8 cellular contexts compared by ENCODE assay signal in the genomic region with DNA sequence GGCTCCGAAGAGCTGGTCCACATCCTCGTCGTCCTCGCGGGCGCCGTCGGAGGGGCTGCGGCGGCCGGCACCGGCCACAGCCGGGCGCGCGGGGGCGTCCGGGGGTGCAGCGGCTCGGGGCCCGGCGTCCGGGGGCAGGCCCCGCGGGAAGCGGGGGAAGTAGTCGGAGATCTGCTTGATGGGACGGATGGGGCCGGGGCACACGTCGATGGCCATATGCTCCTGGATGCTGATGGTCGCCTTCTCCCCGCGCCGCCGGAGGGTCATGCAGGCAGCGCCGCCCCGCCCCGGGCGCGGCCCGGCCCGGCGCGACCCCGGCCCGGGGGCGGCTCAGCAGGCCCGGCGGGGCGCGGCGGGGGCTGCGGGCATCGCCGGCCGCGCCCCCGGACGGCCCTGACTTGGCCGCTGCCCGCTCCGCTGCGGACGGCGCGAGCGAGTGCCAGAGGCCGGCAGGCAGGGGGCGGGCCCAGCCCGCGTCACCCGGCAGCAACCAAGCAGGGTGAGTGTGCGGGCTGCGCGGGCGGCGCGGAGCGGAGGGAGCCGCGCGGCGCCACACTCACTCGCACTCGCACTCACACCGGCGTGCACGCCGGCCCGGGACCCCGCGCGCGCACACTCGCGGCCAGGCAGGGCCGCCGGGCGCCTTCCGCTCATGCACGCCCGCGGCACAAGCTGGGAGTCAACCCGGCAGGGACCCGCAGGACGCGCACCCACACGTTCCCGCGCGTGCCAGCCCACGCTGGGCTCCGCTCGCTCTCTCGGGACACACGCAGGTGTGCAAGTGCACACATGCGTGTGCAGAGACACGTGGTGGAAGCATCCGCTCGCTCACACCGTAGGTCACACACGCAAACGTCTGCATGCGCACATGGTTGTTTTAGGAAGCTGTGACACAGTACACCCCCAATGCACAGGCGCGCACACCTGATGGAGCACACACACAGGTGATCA. TPM values are rescaled to one million over a fixed set of nuclear protein-coding genes. Genes with fewer than 3 reads are reported as not detected.
DNase-seq lines count a peak whose midpoint lies in the region; ATAC-seq and TF ChIP-seq lines count a peak whose summit lies in the region.

A gene (minus strand): TSS at position 438 of the 951 bp plus-strand sequence. CDS start 171 bp downstream, at position 267.

- DNase-seq in Calu3 (peak; percentile 28), Peyer's patch (no peak), epidermal melanocyte (ENCODE audit: insufficient read length, low spot score) (peak; percentile 69), mesothelial cell of epicardium (ENCODE audit: low spot score in 2 of 2, unreplicated experiment in 2 of 2) (peak; percentile 49 to 67), thoracic aorta (ENCODE audit: low spot score) (no peak), glomerular visceral epithelial cell (ENCODE audit: extremely low spot score) (no peak), SHP77 treated with DMSO at 0.1 percent for 48 hours (lab: John Stamatoyannopoulos, UW) (no peak)

- H3K4me1 ChIP-seq in Peyer's patch (peaks cover 0 to 20% (median 5%) of the 10 kb centered on the region in 4 donors), thoracic aorta (ENCODE audit: control insufficient read depth in 1 of 2, low read depth in 2 of 2) (peaks cover 0 to 14% of the 10 kb centered on the region in 2 donors)

- peak within 1 kb of the TSS in 3 of 4 donors; percentile 31 to 50 (median 43) for H3K27ac ChIP-seq in Peyer's patch
- H3K27ac ChIP-seq in thoracic aorta = no peak within 1 kb of the TSS

- H3K36me3 Mint-ChIP-seq in Calu3 (ENCODE audit: insufficient read depth, unreplicated experiment) (no peaks in the 10 kb centered on the region), mesothelial cell of epicardium (peaks cover 4% of the 10 kb centered on the region)

- no TSS peak for BruUV-seq in Calu3 (replicated peaks; lab: Mats Ljungman, UMichigan)

- H3K36me3 ChIP-seq in Peyer's patch (no peaks in the 10 kb centered on the region), thoracic aorta (no peaks in the 10 kb centered on the region)

- no peaks in the 10 kb centered on the region for H3K9me3 Mint-ChIP-seq in Calu3 (ENCODE audit: low read depth, unreplicated experiment)
- H3K9me3 Mint-ChIP-seq in mesothelial cell of epicardium = no peaks in the 10 kb centered on the region

- H3K4me1 Mint-ChIP-seq in Calu3 (ENCODE audit: low read depth, unreplicated experiment) = no peaks in the 10 kb centered on the region
- peaks cover 29% of the 10 kb centered on the region for H3K4me1 Mint-ChIP-seq in mesothelial cell of epicardium

- TF ChIP-seq POLR2A in Peyer's patch (IDR thresholded peaks at IDR 0.05) = no peak

- intact Hi-C loops in Calu3 (cut with micrococcal nuclease; ENCODE audit: unreplicated experiment) = no loop called here

- CTCF ChIA-PET in Calu3 (lab: Charles Lee) = no interaction called here

- H3K9me3 ChIP-seq in Peyer's patch (no peaks in the 10 kb centered on the region), thoracic aorta (no peaks in the 10 kb centered on the region)

- TF ChIP-seq CTCF in Calu3 (IDR thresholded peaks at IDR 0.05; ENCODE audit: unreplicated experiment) (no peak), Peyer's patch (IDR thresholded peaks at IDR 0.05) (peak in 2 of 6 experiments; percentile 8 to 13), mesothelial cell of epicardium (IDR thresholded peaks at IDR 0.05; ENCODE audit: unreplicated experiment) (no peak), thoracic aorta (IDR thresholded peaks at IDR 0.05) (no peak)

- H3K27me3 Mint-ChIP-seq in Calu3 (ENCODE audit: unreplicated experiment) (peaks cover 62% of the 10 kb centered on the region), mesothelial cell of epicardium (ENCODE audit: low read depth) (peaks cover 67% of the 10 kb centered on the region)

- peak within 1 kb of the TSS; percentile 44 for H3K4me3 Mint-ChIP-seq in Calu3 (ENCODE audit: low read depth, unreplicated experiment)
- H3K4me3 Mint-ChIP-seq in mesothelial cell of epicardium = peak within 1 kb of the TSS; percentile 66

- peak within 1 kb of the TSS; percentile 8 to 50 (median 40) for H3K4me3 ChIP-seq in Peyer's patch
- H3K4me3 ChIP-seq in thoracic aorta = peak within 1 kb of the TSS; percentile 53

- H3K27ac Mint-ChIP-seq in Calu3 (ENCODE audit: unreplicated experiment) = no peak within 1 kb of the TSS
- peak within 1 kb of the TSS; percentile 70 for H3K27ac Mint-ChIP-seq in mesothelial cell of epicardium

- ATAC-seq in thoracic aorta (ENCODE audit: insufficient number of reproducible peaks, low FRiP score, low read depth) (no peak), GM19463 (IDR thresholded peaks at IDR 0.05; ENCODE audit: unreplicated experiment) (no peak)

- H3K27me3 ChIP-seq in Peyer's patch = peaks cover 0 to 20% of the 10 kb centered on the region in 2 donors
- H3K27me3 ChIP-seq in thoracic aorta (replicated peaks; ENCODE audit: insufficient read depth) = no peaks in the 10 kb centered on the region

RNA-seq across cellular contexts. Expression of the gene that starts here (rescaled TPM):
- total RNA-seq in Calu3 (2022) (0.24 TPM in 1 of 2 replicates, not detected in the other), Peyer's patch (10 to 100 TPM in 1 of 4 donors, 1 to 10 TPM in 3; 4.2 to 29.7 (median 6.1) TPM), mesothelial cell of epicardium (55.3 to 60.2 TPM (median 59.6 TPM) in 3 replicates), thoracic aorta (1 to 10 TPM; 4.2 to 7.5 TPM)

Comparison
In these comparisons a context has a peak if more than half of its experiments do, and no peak if none do; other contexts are left out.
1. Peak in DNase-seq in Calu3; RNA of the gene not detected or under 1 TPM.
2. DNase-seq: peak in epidermal melanocyte (single experiment) and mesothelial cell of epicardium (2 of 2); none in Peyer's patch (0 of 3), thoracic aorta (single experiment), glomerular visceral epithelial cell (single experiment) and SHP77 treated with DMSO at 0.1 percent for 48 hours (single experiment).
3. H3K27ac ChIP-seq: peak in Peyer's patch (3 of 4); none in thoracic aorta (0 of 2).